ENCODE assay signal across 9 cellular contexts in the genomic region with DNA sequence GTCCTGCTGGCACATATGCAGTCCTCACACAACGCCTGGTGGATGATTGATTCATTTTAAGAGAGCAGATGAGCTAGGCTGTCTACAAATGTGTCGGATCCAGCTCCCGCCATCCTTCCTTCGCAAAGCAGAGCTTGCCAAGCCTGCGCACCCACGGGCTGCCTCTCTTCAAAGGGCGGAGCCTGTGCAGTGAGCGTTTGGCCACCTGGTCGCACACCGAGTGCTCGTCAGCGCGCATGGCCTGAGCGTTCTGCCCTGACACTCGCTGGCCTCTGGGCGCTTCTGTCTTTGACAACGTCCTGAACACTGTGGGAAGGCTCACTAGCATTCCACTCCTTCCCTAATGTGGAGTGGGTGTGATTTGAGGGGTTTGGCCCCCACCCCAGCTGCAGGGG. TPM values are rescaled to one million over a fixed set of nuclear protein-coding genes. Genes with fewer than 3 reads are reported as not detected.
A peak's percentile ranks its signal among the peaks of the same experiment; 100 is the strongest.
DNase-seq lines count a peak whose midpoint lies in the region; ATAC-seq and TF ChIP-seq lines count a peak whose summit lies in the region.
"Had no signal": no experiment of that assay in that cellular context is flagged by ENCODE, and none has a peak within 500 bp of the region (broad histone marks: within the 10 kb centered on the region; RNA-seq: fewer than 3 reads in every experiment).

No MANE protein-coding gene starts in this region.

- ATAC-seq in GM19467 (IDR thresholded peaks at IDR 0.05; ENCODE audit: unreplicated experiment) (no peak), HG03460 (IDR thresholded peaks at IDR 0.05; ENCODE audit: unreplicated experiment) (no peak)

- H3K9ac ChIP-seq in colonic mucosa (ENCODE audit: low read depth in 2 of 2, low read length in 2 of 2) = peak overlapping the region in 1 of 2 donors; percentile 53

- H3K9me3 ChIP-seq in colonic mucosa (no peaks in the 10 kb centered on the region), muscle layer of duodenum (ENCODE audit: control insufficient read depth in 1 of 2, low read length in 2 of 2) (no peaks in the 10 kb centered on the region)

- H3K27ac ChIP-seq in colonic mucosa (no peak overlapping the region), muscle layer of duodenum (ENCODE audit: low read length) (no peak overlapping the region)

- no peak for TF ChIP-seq CTCF in colonic mucosa (IDR thresholded peaks at IDR 0.05)

- H3K4me3 ChIP-seq in colonic mucosa (peak overlapping the region; percentile 35), muscle layer of duodenum (ENCODE audit: low read depth in 1 of 2, low read length in 2 of 2) (peak overlapping the region; percentile 59 to 70)

- H3K36me3 ChIP-seq in colonic mucosa (no peaks in the 10 kb centered on the region), muscle layer of duodenum (ENCODE audit: control insufficient read depth in 1 of 2, insufficient read depth in 2 of 2, low read length in 2 of 2) (no peaks in the 10 kb centered on the region)

- H3K4me1 ChIP-seq in colonic mucosa (peaks cover 2% of the 10 kb centered on the region), muscle layer of duodenum (ENCODE audit: control insufficient read depth in 1 of 2, insufficient read depth in 2 of 2, low read length in 2 of 2) (peaks cover 10 to 16% of the 10 kb centered on the region in 2 donors)

- H3K27me3 ChIP-seq in colonic mucosa (no peaks in the 10 kb centered on the region), muscle layer of duodenum (ENCODE audit: low read depth, low read length) (no peaks in the 10 kb centered on the region)

- intact Hi-C loops in colonic mucosa (cut with DNase I) = loop anchor here (5.0 kb wide), 1 partner anchor 1192 kb away; no protein-coding TSS in a partner anchor

- DNase-seq in DMS 273 (lab: John Stamatoyannopoulos, UW; ENCODE audit: unreplicated experiment) (peak; percentile 74), NCI-H2196 (lab: John Stamatoyannopoulos, UW; ENCODE audit: unreplicated experiment) (peak; percentile 63), colonic mucosa (peak; percentile 41), HPDE6-E6E7 (ENCODE audit: extremely low spot score) (no peak), NAMALWA (ENCODE audit: low spot score) (no peak)

RNA-seq across cellular contexts. Expression of a gene that starts 47.1 kb away (rescaled TPM):
- total RNA-seq in colonic mucosa = 10 to 100 TPM; 14.5 to 17.6 TPM
- total RNA-seq: temporal lobe had no signal

Comparison
In these comparisons a context has a peak if more than half of its experiments do, and no peak if none do; other contexts are left out.
1. DNase-seq: peak in DMS 273 (single experiment), NCI-H2196 (single experiment) and colonic mucosa (single experiment); none in HPDE6-E6E7 (single experiment) and NAMALWA (single experiment).